Comparison of ENCODE assay signal across 1 cellular context in genomic region chr20:56628015-56628872, GRCh38.
TF ChIP-seq lines count a peak whose summit lies in the region.

No MANE protein-coding gene starts in this region.

TF ChIP-seq in WTC11, 78 proteins besides CTCF, POLR2A, EP300 and RAD21 (continued from another document):
- TF ChIP-seq, protein P1, sequence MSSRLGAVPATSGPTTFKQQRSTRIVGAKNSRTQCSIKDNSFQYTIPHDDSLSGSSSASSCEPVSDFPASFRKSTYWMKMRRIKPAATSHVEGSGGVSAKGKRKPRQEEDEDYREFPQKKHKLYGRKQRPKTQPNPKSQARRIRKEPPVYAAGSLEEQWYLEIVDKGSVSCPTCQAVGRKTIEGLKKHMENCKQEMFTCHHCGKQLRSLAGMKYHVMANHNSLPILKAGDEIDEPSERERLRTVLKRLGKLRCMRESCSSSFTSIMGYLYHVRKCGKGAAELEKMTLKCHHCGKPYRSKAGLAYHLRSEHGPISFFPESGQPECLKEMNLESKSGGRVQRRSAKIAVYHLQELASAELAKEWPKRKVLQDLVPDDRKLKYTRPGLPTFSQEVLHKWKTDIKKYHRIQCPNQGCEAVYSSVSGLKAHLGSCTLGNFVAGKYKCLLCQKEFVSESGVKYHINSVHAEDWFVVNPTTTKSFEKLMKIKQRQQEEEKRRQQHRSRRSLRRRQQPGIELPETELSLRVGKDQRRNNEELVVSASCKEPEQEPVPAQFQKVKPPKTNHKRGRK (CRISPR knock-in tag; IDR thresholded peaks at IDR 0.05; ENCODE audit: borderline replicate concordance): no peak
- no peak for TF ChIP-seq ZNF232 (CRISPR knock-in tag; IDR thresholded peaks at IDR 0.05)
- TF ChIP-seq, protein P2, sequence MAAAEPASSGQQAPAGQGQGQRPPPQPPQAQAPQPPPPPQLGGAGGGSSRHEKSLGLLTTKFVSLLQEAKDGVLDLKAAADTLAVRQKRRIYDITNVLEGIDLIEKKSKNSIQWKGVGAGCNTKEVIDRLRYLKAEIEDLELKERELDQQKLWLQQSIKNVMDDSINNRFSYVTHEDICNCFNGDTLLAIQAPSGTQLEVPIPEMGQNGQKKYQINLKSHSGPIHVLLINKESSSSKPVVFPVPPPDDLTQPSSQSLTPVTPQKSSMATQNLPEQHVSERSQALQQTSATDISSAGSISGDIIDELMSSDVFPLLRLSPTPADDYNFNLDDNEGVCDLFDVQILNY (CRISPR knock-in tag; IDR thresholded peaks at IDR 0.05): no peak
- TF ChIP-seq SP1 (CRISPR knock-in tag; conservative IDR thresholded peaks at IDR 0.05): no peak
- no peak for TF ChIP-seq ESRRA (CRISPR knock-in tag; IDR thresholded peaks at IDR 0.05; ENCODE audit: borderline replicate concordance)
- no peak for TF ChIP-seq RORB (CRISPR knock-in tag; IDR thresholded peaks at IDR 0.05)
- no peak for TF ChIP-seq FOXP1 (CRISPR knock-in tag; IDR thresholded peaks at IDR 0.05; ENCODE audit: borderline replicate concordance)
- TF ChIP-seq GABPB1 (CRISPR knock-in tag; IDR thresholded peaks at IDR 0.05): no peak
- TF ChIP-seq, protein P3, sequence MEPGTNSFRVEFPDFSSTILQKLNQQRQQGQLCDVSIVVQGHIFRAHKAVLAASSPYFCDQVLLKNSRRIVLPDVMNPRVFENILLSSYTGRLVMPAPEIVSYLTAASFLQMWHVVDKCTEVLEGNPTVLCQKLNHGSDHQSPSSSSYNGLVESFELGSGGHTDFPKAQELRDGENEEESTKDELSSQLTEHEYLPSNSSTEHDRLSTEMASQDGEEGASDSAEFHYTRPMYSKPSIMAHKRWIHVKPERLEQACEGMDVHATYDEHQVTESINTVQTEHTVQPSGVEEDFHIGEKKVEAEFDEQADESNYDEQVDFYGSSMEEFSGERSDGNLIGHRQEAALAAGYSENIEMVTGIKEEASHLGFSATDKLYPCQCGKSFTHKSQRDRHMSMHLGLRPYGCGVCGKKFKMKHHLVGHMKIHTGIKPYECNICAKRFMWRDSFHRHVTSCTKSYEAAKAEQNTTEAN (CRISPR knock-in tag; IDR thresholded peaks at IDR 0.05): no peak
- no peak for TF ChIP-seq ZNF396 (CRISPR knock-in tag; IDR thresholded peaks at IDR 0.05; ENCODE audit: borderline replicate concordance)
- TF ChIP-seq AR (CRISPR knock-in tag; IDR thresholded peaks at IDR 0.05): no peak
- TF ChIP-seq ZNF219 (CRISPR knock-in tag; IDR thresholded peaks at IDR 0.05; ENCODE audit: borderline replicate concordance): no peak
- TF ChIP-seq, protein P4, sequence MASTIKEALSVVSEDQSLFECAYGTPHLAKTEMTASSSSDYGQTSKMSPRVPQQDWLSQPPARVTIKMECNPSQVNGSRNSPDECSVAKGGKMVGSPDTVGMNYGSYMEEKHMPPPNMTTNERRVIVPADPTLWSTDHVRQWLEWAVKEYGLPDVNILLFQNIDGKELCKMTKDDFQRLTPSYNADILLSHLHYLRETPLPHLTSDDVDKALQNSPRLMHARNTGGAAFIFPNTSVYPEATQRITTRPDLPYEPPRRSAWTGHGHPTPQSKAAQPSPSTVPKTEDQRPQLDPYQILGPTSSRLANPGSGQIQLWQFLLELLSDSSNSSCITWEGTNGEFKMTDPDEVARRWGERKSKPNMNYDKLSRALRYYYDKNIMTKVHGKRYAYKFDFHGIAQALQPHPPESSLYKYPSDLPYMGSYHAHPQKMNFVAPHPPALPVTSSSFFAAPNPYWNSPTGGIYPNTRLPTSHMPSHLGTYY (CRISPR knock-in tag; IDR thresholded peaks at IDR 0.05): no peak
- TF ChIP-seq SMAD3 (CRISPR knock-in tag; IDR thresholded peaks at IDR 0.05; ENCODE audit: borderline replicate concordance): no peak
